ENCODE assay signal across 8 cellular contexts in genomic region chr9:113410207-113411158, GRCh38. TPM values are rescaled to one million over a fixed set of nuclear protein-coding genes. Genes with fewer than 3 reads are reported as not detected.
A peak's percentile ranks its signal among the peaks of the same experiment; 100 is the strongest.
DNase-seq lines count a peak whose midpoint lies in the region; ATAC-seq, FAIRE-seq and TF ChIP-seq lines count a peak whose summit lies in the region.

C9orf43 (plus strand) TSS chr9:113410747; CDS start chr9:113413494, 2,747 bp downstream.
POLE3 (minus strand) TSS chr9:113410675; CDS start chr9:113410293, 382 bp downstream.

- TF ChIP-seq CTCF in heart left ventricle (IDR thresholded peaks at IDR 0.05) = peak in 1 of 12 donors; percentile 18
- no peak for TF ChIP-seq CTCF in type B pancreatic cell (conservative IDR thresholded peaks at IDR 0.05)

- intact Hi-C loops in heart left ventricle (cut with DNase I) = loop anchor here in 3 of 10 donors (1.0 to 2.0 kb wide), 3 partner anchors 9 to 136 kb away; partner anchors contain the start of genes CDC26 (in 2 of the 3), PRPF4 (in 2 of the 3) and ALAD (in 1 of the 3)

- no peaks in the 10 kb centered on the region for H3K27me3 Mint-ChIP-seq in type B pancreatic cell

- H3K36me3 ChIP-seq in heart left ventricle = peaks cover 0 to 23% (median 18%) of the 10 kb centered on the region in 9 donors

- peaks cover 18% of the 10 kb centered on the region for H3K4me1 Mint-ChIP-seq in type B pancreatic cell (ENCODE audit: unreplicated experiment)

- H3K27me3 ChIP-seq in heart left ventricle = no peaks in the 10 kb centered on the region

- no peaks in the 10 kb centered on the region for H3K9me3 Mint-ChIP-seq in type B pancreatic cell

- ATAC-seq in HG02798 (IDR thresholded peaks at IDR 0.05; ENCODE audit: poor library complexity, unreplicated experiment) (peak; percentile 93), heart left ventricle (peak; percentile 97 to 99 (median 98))

- peak within 1 kb of the TSS; percentile 99 for H3K4me3 Mint-ChIP-seq in type B pancreatic cell

- H3K4me3 ChIP-seq in heart left ventricle = peak within 1 kb of the TSS; percentile 61 to 97 (median 80)

- peaks cover 0 to 25% (median 12%) of the 10 kb centered on the region in 12 donors for H3K4me1 ChIP-seq in heart left ventricle

- peak; percentile 82 for DNase-seq in GM12891 (ENCODE audit: insufficient read length, low spot score)
- peak; percentile 82 for DNase-seq in NCI-H1417 treated with DMSO at 0.1 percent for 48 hours (lab: John Stamatoyannopoulos, UW)
- DNase-seq in SW 1271 (lab: John Stamatoyannopoulos, UW) = peak; percentile 87 to 98
- DNase-seq in heart left ventricle = peak; percentile 95 to 97 (median 96)
- peak; percentile 89 for DNase-seq in pons (ENCODE audit: low spot score)
- DNase-seq in type B pancreatic cell (ENCODE audit: extremely low spot score, unreplicated experiment) = peak; percentile 96

- TF ChIP-seq POLR2A in GM12891 (IDR thresholded peaks at IDR 0.05; ENCODE audit: low read depth, low read length) (peak; percentile 91), heart left ventricle (IDR thresholded peaks at IDR 0.05) (peak in 1 of 2 donors; percentile 66)

- peak; percentile 97 for FAIRE-seq in GM12891 (lab: Jason Lieb, UNC)

- peak within 1 kb of the TSS; percentile 100 for H3K27ac Mint-ChIP-seq in type B pancreatic cell

- WGBS in adipose tissue, 3 donors = 0% methylated on average over 72 of the region's 72 CpGs
- WGBS in heart left ventricle, 4 donors = 0% methylated on average over 48 to 72 of the region's 72 CpGs

- no peaks in the 10 kb centered on the region for H3K9me3 ChIP-seq in heart left ventricle

- H3K27ac ChIP-seq in adipose tissue (ENCODE audit: low read depth, low read length) (peak within 1 kb of the TSS; percentile 67), heart left ventricle (peak within 1 kb of the TSS; percentile 85 to 99 (median 97))

- H3K36me3 Mint-ChIP-seq in type B pancreatic cell = peaks cover 23% of the 10 kb centered on the region

TF ChIP-seq in GM12891, 5 proteins besides CTCF, POLR2A, EP300 and RAD21:
- peak; percentile 75 for TF ChIP-seq TAF1 (IDR thresholded peaks at IDR 0.05; ENCODE audit: low read depth, low read length)
- peak; percentile 87; the same call in 1 of the 2 replicates for TF ChIP-seq POLR2AphosphoS5 (IDR thresholded peaks at IDR 0.05; ENCODE audit: low read depth, low read length)
- peak; percentile 83 for TF ChIP-seq PAX5 (IDR thresholded peaks at IDR 0.05; ENCODE audit: insufficient read depth, low read length, severe bottlenecking)
- no peak for TF ChIP-seq SPI1 (IDR thresholded peaks at IDR 0.05; ENCODE audit: low read depth, low read length)
- peak; percentile 46 for TF ChIP-seq POU2F2 (IDR thresholded peaks at IDR 0.05; ENCODE audit: low read depth, low read length)

RNA-seq across cellular contexts. Expression of gene C9orf43, which starts in this region (rescaled TPM):
- 0.58 TPM for polyA plus RNA-seq in GM12891 (2012; ENCODE audit: low read depth, missing spikeins)
- under 1 TPM; 0.24 to 0.45 (median 0.42) TPM for polyA plus RNA-seq in adipose tissue
- under 1 TPM in 4 of 9 donors, not detected in 5; 0.14 to 0.93 (median 0.49) TPM for total RNA-seq in heart left ventricle
- polyA plus RNA-seq in heart left ventricle = under 1 TPM; 0.15 to 0.27 TPM
- 0.80 and 0.88 TPM in 2 replicates for total RNA-seq in type B pancreatic cell (ENCODE audit: low replicate concordance)

RNA-seq across cellular contexts. Expression of gene POLE3, which starts in this region (rescaled TPM):
- polyA plus RNA-seq in GM12891 (2012; ENCODE audit: low read depth, missing spikeins) = 48.7 TPM
- polyA plus RNA-seq in adipose tissue = 10 to 100 TPM; 23.3 to 33.0 (median 24.7) TPM
- total RNA-seq in heart left ventricle = 10 to 100 TPM; 18.7 to 31.2 (median 24.3) TPM
- polyA plus RNA-seq in heart left ventricle = 10 to 100 TPM; 14.9 to 72.4 TPM
- 43.2 and 54.9 TPM in 2 replicates for total RNA-seq in type B pancreatic cell (ENCODE audit: low replicate concordance)

Comparison
In these comparisons a context has a peak if more than half of its experiments do, and no peak if none do; other contexts are left out.
1. Peak in every context shown above with its lines: DNase-seq, ATAC-seq, H3K4me3 ChIP-seq and H3K27ac ChIP-seq.